ENCODE assay signal across 8 cellular contexts in the genomic region with DNA sequence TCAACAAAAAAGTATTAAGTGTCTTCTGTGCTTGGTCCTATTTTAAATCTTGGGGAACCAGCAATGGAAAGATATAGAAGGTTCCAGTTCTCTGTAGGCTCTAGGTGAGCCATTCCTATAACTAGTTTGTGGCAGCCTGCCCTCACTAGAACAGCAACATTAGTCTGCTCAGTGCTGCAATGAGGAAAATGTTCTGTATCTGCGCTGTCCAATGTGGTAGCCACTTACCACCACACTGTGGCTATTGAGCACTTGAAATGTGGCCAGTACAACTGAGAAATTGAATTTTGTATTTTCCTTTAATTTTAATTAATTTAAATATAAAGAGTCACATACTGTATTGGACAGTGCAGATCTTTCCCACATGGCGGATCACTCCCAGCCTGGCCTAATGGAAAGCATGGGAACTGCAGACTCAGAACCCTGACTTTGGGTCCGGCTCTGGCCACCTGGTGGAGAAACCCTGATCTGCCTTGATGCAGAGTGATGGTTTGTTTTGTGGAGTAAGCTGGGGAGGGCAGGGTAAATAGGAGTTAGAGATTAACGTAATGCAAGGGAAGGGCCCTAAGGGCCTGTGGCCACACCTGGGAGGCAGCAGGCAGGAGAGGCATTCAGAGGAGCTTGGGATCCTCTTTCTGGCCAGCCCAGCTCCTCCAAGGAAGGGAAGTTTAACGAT.
DNase-seq lines count a peak whose midpoint lies in the region; ATAC-seq and TF ChIP-seq lines count a peak whose summit lies in the region.

No MANE protein-coding gene starts in this region.

- 49% methylated on average over 5 of the region's 5 CpGs for WGBS in HUES64
- WGBS in adrenal gland, 4 donors: 84 to 95% (median 92%) methylated on average over 5 of the region's 5 CpGs
- 72% methylated on average over 5 of the region's 5 CpGs for WGBS in liver

- H3K27ac ChIP-seq in HUES64 (ENCODE audit: low read depth, low read length): peak overlapping the region; percentile 28; the same call in 1 of the 2 replicates
- no peak overlapping the region for H3K27ac ChIP-seq in adrenal gland
- no peak overlapping the region for H3K27ac ChIP-seq in liver (ENCODE audit: low read depth in 1 of 2, low read length in 2 of 2)

- no peak for TF ChIP-seq POLR2A in adrenal gland (IDR thresholded peaks at IDR 0.05)

- H3K9me3 ChIP-seq in HUES64 (ENCODE audit: insufficient read depth, low read depth, low read length): no peaks in the 10 kb centered on the region
- H3K9me3 ChIP-seq in adrenal gland (replicated peaks in 1 of 3): no peaks in the 10 kb centered on the region
- H3K9me3 ChIP-seq in liver (ENCODE audit: control insufficient read depth in 4 of 4, low read length in 3 of 4): no peaks in the 10 kb centered on the region

- ATAC-seq in GM19467 (IDR thresholded peaks at IDR 0.05; ENCODE audit: unreplicated experiment): no peak
- no peak for ATAC-seq in activated CD4-positive, CD25-positive, alpha-beta regulatory T cell treated with anti-CD3 and anti-CD28 coated beads, Interleukin-2, amount 50 U/mL, for 24 hours

- peak in 5 of 6 experiments; percentile 10 to 53 (median 34) for TF ChIP-seq CTCF in adrenal gland (IDR thresholded peaks at IDR 0.05)
- peak; percentile 47 for TF ChIP-seq CTCF in liver (IDR thresholded peaks at IDR 0.05; ENCODE audit: low read depth, low read length, missing input control)

- H3K4me3 ChIP-seq in HUES64 (ENCODE audit: low read length) (no peak overlapping the region), adrenal gland (no peak overlapping the region), liver (ENCODE audit: low read depth in 1 of 3, low read length in 3 of 3) (no peak overlapping the region)

- no peaks in the 10 kb centered on the region for H3K27me3 ChIP-seq in HUES64 (ENCODE audit: insufficient read depth, low read length)
- no peaks in the 10 kb centered on the region for H3K27me3 ChIP-seq in adrenal gland
- no peaks in the 10 kb centered on the region for H3K27me3 ChIP-seq in liver (ENCODE audit: control insufficient read depth in 4 of 4, insufficient read depth in 4 of 4, low read length in 3 of 4)

- H3K9ac ChIP-seq in HUES64 (ENCODE audit: low read depth, low read length) (no peak overlapping the region), liver (ENCODE audit: low read depth in 1 of 2, low read length in 2 of 2) (no peak overlapping the region)

- H3K4me1 ChIP-seq in HUES64 (ENCODE audit: insufficient read depth, low read length) (peaks cover 4% of the 10 kb centered on the region; the same call in 1 of the 2 replicates), adrenal gland (replicated peaks in 1 of 2) (peaks cover 0 to 7% of the 10 kb centered on the region in 2 donors), liver (ENCODE audit: control insufficient read depth in 4 of 4, insufficient read depth in 4 of 4, low read length in 3 of 4) (no peaks in the 10 kb centered on the region)

- TF ChIP-seq RAD21 in liver (IDR thresholded peaks at IDR 0.05): peak; percentile 47 to 81

- intact Hi-C loops in adrenal gland (cut with DNase I): no loop called here

- no peaks in the 10 kb centered on the region for H3K36me3 ChIP-seq in HUES64 (ENCODE audit: insufficient read depth, low read length)
- H3K36me3 ChIP-seq in adrenal gland (replicated peaks in 1 of 2): no peaks in the 10 kb centered on the region
- no peaks in the 10 kb centered on the region for H3K36me3 ChIP-seq in liver (ENCODE audit: control insufficient read depth in 4 of 4, insufficient read depth in 3 of 4, low read depth in 1 of 4, low read length in 3 of 4)

- DNase-seq in DMS53 treated with DMSO at 0.1 percent for 48 hours (lab: John Stamatoyannopoulos, UW; ENCODE audit: unreplicated experiment) (peak; percentile 52), adrenal gland (no peak), cerebellum (ENCODE audit: low spot score) (no peak), NCI-H1694 (lab: John Stamatoyannopoulos, UW) (no peak)

TF ChIP-seq in liver, 16 proteins besides CTCF, POLR2A, EP300 and RAD21:
- no peak for TF ChIP-seq RXRA (IDR thresholded peaks at IDR 0.05)
- TF ChIP-seq, protein P1, sequence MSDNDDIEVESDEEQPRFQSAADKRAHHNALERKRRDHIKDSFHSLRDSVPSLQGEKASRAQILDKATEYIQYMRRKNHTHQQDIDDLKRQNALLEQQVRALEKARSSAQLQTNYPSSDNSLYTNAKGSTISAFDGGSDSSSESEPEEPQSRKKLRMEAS (IDR thresholded peaks at IDR 0.05): no peak
- TF ChIP-seq FOXA2 (IDR thresholded peaks at IDR 0.05): no peak
